In the genomic region with DNA sequence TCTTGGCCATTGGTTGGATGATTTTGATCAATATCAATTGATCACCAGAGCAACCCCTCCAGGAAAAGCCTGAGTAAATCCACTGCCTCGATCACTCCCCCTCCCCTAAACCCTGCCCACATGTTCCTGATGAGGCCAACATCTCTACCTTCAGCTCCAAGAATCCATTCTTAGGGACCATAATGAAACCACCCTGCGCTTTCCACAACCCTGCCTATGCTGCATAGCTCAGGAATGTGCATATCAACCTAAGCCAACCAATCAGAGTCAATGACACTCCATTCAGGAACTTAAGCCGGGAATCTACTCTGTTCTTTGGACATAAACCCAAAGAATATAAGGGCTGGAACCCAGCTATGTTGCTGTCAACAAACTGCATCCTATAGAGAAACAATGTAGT, we compare ENCODE assay signal across 18 cellular contexts.
DNase-seq lines count a peak whose midpoint lies in the region; ATAC-seq and TF ChIP-seq lines count a peak whose summit lies in the region.
"Had no signal": no experiment of that assay in that cellular context is flagged by ENCODE, and none has a peak within 500 bp of the region (broad histone marks: within the 10 kb centered on the region; RNA-seq: fewer than 3 reads in every experiment).

No MANE protein-coding gene starts in this region.

- in situ Hi-C loops in GM13976 (cut with MboI; ENCODE audit: low sequenced_read_pairs, unreplicated experiment) = loop anchor here (10.0 kb wide), 2 partner anchors 364 to 424 kb away; no protein-coding TSS in a partner anchor

- no peak for TF ChIP-seq POLR2A in spleen (IDR thresholded peaks at IDR 0.05)

- intact Hi-C loops in spleen (cut with DNase I; ENCODE audit: low total_unique reads) = no loop called here
- intact Hi-C loops in naive thymus-derived CD4-positive, alpha-beta T cell (cut with micrococcal nuclease) = no loop called here

- H3K4me1 ChIP-seq in spleen = peaks cover 0 to 9% (median 3%) of the 10 kb centered on the region in 6 donors
- H3K4me1 ChIP-seq in naive thymus-derived CD4-positive, alpha-beta T cell (ENCODE audit: control insufficient read depth in 2 of 2, insufficient read depth in 2 of 2, low read length in 2 of 2) = no peaks in the 10 kb centered on the region

- CTCF ChIA-PET in naive thymus-derived CD4-positive, alpha-beta T cell (lab: Charles Lee) = interaction anchor here (0.5 kb wide), 1 partner anchor 55 kb away, joined by 5 read pairs; no protein-coding TSS in a partner anchor

- no peaks in the 10 kb centered on the region for H3K27me3 ChIP-seq in spleen (replicated peaks in 1 of 7)
- H3K27me3 ChIP-seq in naive thymus-derived CD4-positive, alpha-beta T cell (ENCODE audit: control insufficient read depth in 2 of 2, insufficient read depth in 2 of 2, low read length in 2 of 2) = no peaks in the 10 kb centered on the region
- H3K27me3 ChIP-seq: neutrophil had no signal

- H3K9me3 ChIP-seq in spleen = peaks cover 0 to 5% (median 0%) of the 10 kb centered on the region in 8 donors
- no peaks in the 10 kb centered on the region for H3K9me3 ChIP-seq in naive thymus-derived CD4-positive, alpha-beta T cell (ENCODE audit: control insufficient read depth in 2 of 3, low read length in 3 of 3)
- H3K9me3 ChIP-seq: neutrophil had no signal

- peak overlapping the region in 6 of 8 donors; percentile 15 to 74 (median 54) for H3K27ac ChIP-seq in spleen
- H3K27ac ChIP-seq in naive thymus-derived CD4-positive, alpha-beta T cell (ENCODE audit: low read depth, low read length) = no peak overlapping the region
- H3K27ac ChIP-seq: neutrophil had no signal

- H3K27me3 Mint-ChIP-seq in naive thymus-derived CD4-positive, alpha-beta T cell = peaks cover 0 to 6% (median 0%) of the 10 kb centered on the region in 5 donors
- H3K27me3 Mint-ChIP-seq: dendritic cell treated with granulocyte-macrophage colony-stimulating factor and Interleukin-4, amounts not matched to agents 40 ng/mL and 50 ng/mL, for 4 days; stimulated activated naive CD8-positive, alpha-beta T cell treated with anti-CD3 and anti-CD28 coated beads, Interleukin-15, Interleukin-2, amounts not matched to agents 100 ng/mL and 50 ng/mL, for 24 hours had no signal

- 66 to 82% (median 78%) methylated on average over 3 of the region's 3 CpGs for WGBS in spleen, 5 donors

- peaks cover 0 to 4% (median 0%) of the 10 kb centered on the region in 5 donors for H3K36me3 Mint-ChIP-seq in naive thymus-derived CD4-positive, alpha-beta T cell
- H3K36me3 Mint-ChIP-seq: CD4-positive, alpha-beta memory T cell had no signal

- H3K4me3 ChIP-seq in spleen = no peak overlapping the region
- H3K4me3 ChIP-seq in naive thymus-derived CD4-positive, alpha-beta T cell (ENCODE audit: low read length) = no peak overlapping the region
- H3K4me3 ChIP-seq: GM12878 had no signal

- peaks cover 0 to 8% (median 0%) of the 10 kb centered on the region in 11 donors for H3K9me3 Mint-ChIP-seq in naive thymus-derived CD4-positive, alpha-beta T cell
- H3K9me3 Mint-ChIP-seq: activated T-cell treated with anti-CD3 and anti-CD28 coated beads, Interleukin-2, amount 50 U/mL, for 72 hours; dendritic cell treated with granulocyte-macrophage colony-stimulating factor and Interleukin-4, amounts not matched to agents 40 ng/mL and 50 ng/mL, for 4 days; stimulated activated naive CD8-positive, alpha-beta T cell treated with anti-CD3 and anti-CD28 coated beads, Interleukin-15, Interleukin-2, amounts not matched to agents 100 ng/mL and 50 ng/mL, for 24 hours had no signal

- TF ChIP-seq CTCF in spleen (IDR thresholded peaks at IDR 0.05 in 8 of 11, conservative IDR thresholded peaks at IDR 0.05 in 3 of 11) = no peak
- no peak for TF ChIP-seq CTCF in GM13976 (IDR thresholded peaks at IDR 0.05; ENCODE audit: borderline replicate concordance, control extremely low read depth, extremely low read depth, insufficient read depth, missing control alignments)

- no peak for ATAC-seq in stimulated activated naive CD8-positive, alpha-beta T cell treated with anti-CD3 and anti-CD28 coated beads, Interleukin-15, Interleukin-2, amounts not matched to agents 100 U/mL and 50 U/mL, for 24 hours
- ATAC-seq in naive thymus-derived CD4-positive, alpha-beta T cell = no peak
- ATAC-seq: activated T-cell treated with anti-CD3 and anti-CD28 coated beads, Interleukin-2, amount 50 U/mL, for 72 hours; GM12878 had no signal

- POLR2A ChIA-PET in naive thymus-derived CD4-positive, alpha-beta T cell (lab: Charles Lee) = no interaction called here

- no peak overlapping the region for H3K4me3 Mint-ChIP-seq in naive thymus-derived CD4-positive, alpha-beta T cell
- H3K4me3 Mint-ChIP-seq: activated T-cell treated with anti-CD3 and anti-CD28 coated beads, Interleukin-2, amount 50 U/mL, for 72 hours; CD4-positive, alpha-beta memory T cell; dendritic cell treated with granulocyte-macrophage colony-stimulating factor and Interleukin-4, amounts not matched to agents 40 ng/mL and 50 ng/mL, for 4 days; stimulated activated naive CD8-positive, alpha-beta T cell treated with anti-CD3 and anti-CD28 coated beads, Interleukin-15, Interleukin-2, amounts not matched to agents 100 ng/mL and 50 ng/mL, for 24 hours had no signal

- H3K27ac Mint-ChIP-seq in naive thymus-derived CD4-positive, alpha-beta T cell = no peak overlapping the region
- H3K27ac Mint-ChIP-seq: activated T-cell treated with anti-CD3 and anti-CD28 coated beads, Interleukin-2, amount 50 U/mL, for 72 hours; dendritic cell treated with granulocyte-macrophage colony-stimulating factor and Interleukin-4, amounts not matched to agents 40 ng/mL and 50 ng/mL, for 4 days; stimulated activated naive CD8-positive, alpha-beta T cell treated with anti-CD3 and anti-CD28 coated beads, Interleukin-15, Interleukin-2, amounts not matched to agents 100 ng/mL and 50 ng/mL, for 24 hours had no signal

- no peaks in the 10 kb centered on the region for H3K36me3 ChIP-seq in spleen
- no peaks in the 10 kb centered on the region for H3K36me3 ChIP-seq in naive thymus-derived CD4-positive, alpha-beta T cell (ENCODE audit: control insufficient read depth in 2 of 3, insufficient read depth in 3 of 3, low read length in 3 of 3)
- H3K36me3 ChIP-seq: neutrophil had no signal

- peak; percentile 47 for DNase-seq in Daoy (ENCODE audit: low read depth)
- DNase-seq in RPMI7951 (ENCODE audit: low read depth) = peak; percentile 13
- DNase-seq in fibroblast of peridontal ligament (ENCODE audit: extremely low read depth) = peak; percentile 71
- no peak for DNase-seq in spleen
- DNase-seq in DMS153 (lab: John Stamatoyannopoulos, UW) = no peak
- DNase-seq in stimulated activated naive CD8-positive, alpha-beta T cell treated with anti-CD3 and anti-CD28 coated beads, Interleukin-15, Interleukin-2, amounts not matched to agents 100 U/mL and 50 U/mL, for 24 hours = no peak
- no peak for DNase-seq in naive thymus-derived CD4-positive, alpha-beta T cell
- no peak for DNase-seq in GM13976 (ENCODE audit: low spot score)
- DNase-seq: activated CD4-positive, alpha-beta T cell treated with anti-CD3 and anti-CD28 coated beads, Interleukin-2, amount 50 U/mL, for 4 hours; activated T-cell treated with anti-CD3 and anti-CD28 coated beads, Interleukin-2, amount 50 U/mL, for 72 hours; amniotic stem cell; CD4-positive, alpha-beta memory T cell; NCI-H1694; NCI-H446 had no signal

- peaks cover 0 to 2% (median 0%) of the 10 kb centered on the region in 7 donors for H3K4me1 Mint-ChIP-seq in naive thymus-derived CD4-positive, alpha-beta T cell
- H3K4me1 Mint-ChIP-seq: CD4-positive, alpha-beta memory T cell had no signal

Comparison
In these comparisons a context has a peak if more than half of its experiments do, and no peak if none do; other contexts are left out.
1. DNase-seq: peak in Daoy (single experiment), RPMI7951 (single experiment) and fibroblast of peridontal ligament (single experiment); none in spleen (single experiment), DMS153 (single experiment), stimulated activated naive CD8-positive, alpha-beta T cell treated with anti-CD3 and anti-CD28 coated beads, Interleukin-15, Interleukin-2, amounts not matched to agents 100 U/mL and 50 U/mL, for 24 hours (single experiment), naive thymus-derived CD4-positive, alpha-beta T cell (0 of 9) and GM13976 (single experiment).